2 cellular contexts compared by ENCODE assay signal in the genomic region with DNA sequence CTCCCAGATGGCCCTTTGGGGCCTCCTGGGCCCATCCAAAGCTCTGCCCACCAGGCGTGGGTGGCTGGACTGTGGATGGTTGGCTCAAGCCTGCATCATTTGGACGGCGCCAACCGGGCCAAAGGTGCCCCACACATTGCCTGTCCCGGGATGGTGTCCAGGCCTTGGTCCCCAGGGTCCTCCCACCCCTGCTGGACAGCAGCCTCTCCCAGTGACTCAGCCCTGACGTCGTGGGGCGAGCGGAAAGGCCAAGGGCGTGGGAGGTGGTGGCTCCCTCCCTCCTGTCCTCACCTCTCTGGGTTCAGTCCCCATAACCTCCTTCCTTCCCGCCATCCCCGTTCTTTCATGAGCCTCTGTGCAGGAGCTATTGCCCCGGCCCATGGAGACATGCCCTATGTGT.
TF ChIP-seq lines count a peak whose summit lies in the region.

No MANE protein-coding gene starts in this region.

TF ChIP-seq in Ishikawa, 13 proteins besides CTCF, POLR2A, EP300 and RAD21:
- TF ChIP-seq, protein P1, sequence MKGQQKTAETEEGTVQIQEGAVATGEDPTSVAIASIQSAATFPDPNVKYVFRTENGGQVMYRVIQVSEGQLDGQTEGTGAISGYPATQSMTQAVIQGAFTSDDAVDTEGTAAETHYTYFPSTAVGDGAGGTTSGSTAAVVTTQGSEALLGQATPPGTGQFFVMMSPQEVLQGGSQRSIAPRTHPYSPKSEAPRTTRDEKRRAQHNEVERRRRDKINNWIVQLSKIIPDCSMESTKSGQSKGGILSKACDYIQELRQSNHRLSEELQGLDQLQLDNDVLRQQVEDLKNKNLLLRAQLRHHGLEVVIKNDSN (IDR thresholded peaks at IDR 0.05): no peak
- no peak for TF ChIP-seq TAF1 (IDR thresholded peaks at IDR 0.05; ENCODE audit: low read depth)
- TF ChIP-seq TCF12 (IDR thresholded peaks at IDR 0.05; ENCODE audit: low read depth): no peak
- TF ChIP-seq EGR1 (IDR thresholded peaks at IDR 0.05): no peak
- TF ChIP-seq CEBPB (IDR thresholded peaks at IDR 0.05): no peak
- no peak for TF ChIP-seq CREB1 (IDR thresholded peaks at IDR 0.05; ENCODE audit: low read depth)
- TF ChIP-seq, protein P2, sequence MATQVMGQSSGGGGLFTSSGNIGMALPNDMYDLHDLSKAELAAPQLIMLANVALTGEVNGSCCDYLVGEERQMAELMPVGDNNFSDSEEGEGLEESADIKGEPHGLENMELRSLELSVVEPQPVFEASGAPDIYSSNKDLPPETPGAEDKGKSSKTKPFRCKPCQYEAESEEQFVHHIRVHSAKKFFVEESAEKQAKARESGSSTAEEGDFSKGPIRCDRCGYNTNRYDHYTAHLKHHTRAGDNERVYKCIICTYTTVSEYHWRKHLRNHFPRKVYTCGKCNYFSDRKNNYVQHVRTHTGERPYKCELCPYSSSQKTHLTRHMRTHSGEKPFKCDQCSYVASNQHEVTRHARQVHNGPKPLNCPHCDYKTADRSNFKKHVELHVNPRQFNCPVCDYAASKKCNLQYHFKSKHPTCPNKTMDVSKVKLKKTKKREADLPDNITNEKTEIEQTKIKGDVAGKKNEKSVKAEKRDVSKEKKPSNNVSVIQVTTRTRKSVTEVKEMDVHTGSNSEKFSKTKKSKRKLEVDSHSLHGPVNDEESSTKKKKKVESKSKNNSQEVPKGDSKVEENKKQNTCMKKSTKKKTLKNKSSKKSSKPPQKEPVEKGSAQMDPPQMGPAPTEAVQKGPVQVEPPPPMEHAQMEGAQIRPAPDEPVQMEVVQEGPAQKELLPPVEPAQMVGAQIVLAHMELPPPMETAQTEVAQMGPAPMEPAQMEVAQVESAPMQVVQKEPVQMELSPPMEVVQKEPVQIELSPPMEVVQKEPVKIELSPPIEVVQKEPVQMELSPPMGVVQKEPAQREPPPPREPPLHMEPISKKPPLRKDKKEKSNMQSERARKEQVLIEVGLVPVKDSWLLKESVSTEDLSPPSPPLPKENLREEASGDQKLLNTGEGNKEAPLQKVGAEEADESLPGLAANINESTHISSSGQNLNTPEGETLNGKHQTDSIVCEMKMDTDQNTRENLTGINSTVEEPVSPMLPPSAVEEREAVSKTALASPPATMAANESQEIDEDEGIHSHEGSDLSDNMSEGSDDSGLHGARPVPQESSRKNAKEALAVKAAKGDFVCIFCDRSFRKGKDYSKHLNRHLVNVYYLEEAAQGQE (IDR thresholded peaks at IDR 0.05; ENCODE audit: low read depth): peak; percentile 59

TF ChIP-seq in HepG2, 621 proteins besides CTCF, POLR2A, EP300 and RAD21 (continued from another document):
- TF ChIP-seq, protein P2 (IDR thresholded peaks at IDR 0.05; ENCODE audit: borderline replicate concordance in 1 of 2, low read depth in 1 of 2, low read length in 2 of 2): peak in 1 of 2 experiments; percentile 2; a peak in 2 of 4 replicates
